ENCODE assay signal across 8 cellular contexts in the genomic region with DNA sequence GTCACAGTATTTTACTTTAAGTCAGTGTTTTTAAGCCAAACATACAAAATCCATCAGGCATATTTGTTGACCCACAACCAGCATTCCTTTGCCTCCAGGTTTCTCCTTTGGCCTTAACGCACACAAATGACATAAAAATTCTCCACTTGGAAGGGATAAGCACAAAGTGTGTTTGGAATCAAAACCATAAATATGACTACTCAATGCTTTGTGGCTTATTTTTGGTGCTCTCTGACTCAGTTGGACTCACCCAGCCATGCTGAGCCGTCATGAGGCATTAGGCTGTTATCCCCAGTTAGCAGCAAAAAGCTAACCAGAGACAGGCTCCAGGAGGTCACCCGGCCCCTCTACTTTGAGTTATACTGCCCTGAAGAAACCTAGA. TPM values are rescaled to one million over a fixed set of nuclear protein-coding genes. Genes with fewer than 3 reads are reported as not detected.
DNase-seq lines count a peak whose midpoint lies in the region; ATAC-seq, FAIRE-seq and TF ChIP-seq lines count a peak whose summit lies in the region.

No MANE protein-coding gene starts in this region.

- H4K20me1 ChIP-seq in OCI-LY3 (ENCODE audit: insufficient read depth, low read length), result no peaks in the 10 kb centered on the region
- no peaks in the 10 kb centered on the region for H4K20me1 ChIP-seq in H1 (replicated peaks in 1 of 2; ENCODE audit: control insufficient read depth in 1 of 2, insufficient read depth in 2 of 2, low read length in 2 of 2)

- H3K9ac ChIP-seq in OCI-LY3 (ENCODE audit: low read length) (peak overlapping the region; percentile 94), H1 (replicated peaks in 1 of 4; ENCODE audit: extremely low read depth in 1 of 4, low read depth in 3 of 4, low read length in 3 of 4) (peak overlapping the region in 1 of 4 experiments; percentile 49; a peak in 3 of 7 replicates)

- H4K91ac ChIP-seq in H1 (replicated peaks; ENCODE audit: insufficient read length, low read length), result no peak overlapping the region

- POLR2A ChIA-PET in CD4-positive, alpha-beta T cell (lab: Charles Lee), result interaction anchor here (1.1 to 1.9 kb wide), 4 partner anchors 42 to 645 kb away, joined by 3 to 5 read pairs (median 4); a partner anchor contains a TSS
- POLR2A ChIA-PET in H1 (lab: Charles Lee; ENCODE audit: partially characterized antibody), result no interaction called here

- H2BK12ac ChIP-seq in H1 (ENCODE audit: low read depth, low read length), result no peak overlapping the region

- H3K79me1 ChIP-seq in H1 (ENCODE audit: low read depth, low read length), result no peaks in the 10 kb centered on the region

- no peak overlapping the region for H3K56ac ChIP-seq in H1 (replicated peaks; ENCODE audit: insufficient read length, low read depth, low read length)

- TF ChIP-seq POLR2A in H1 (IDR thresholded peaks at IDR 0.05; ENCODE audit: control extremely low read depth in 1 of 2, low read depth in 2 of 2, low read length in 2 of 2), result no peak

- H3K4me2 ChIP-seq in OCI-LY3 (ENCODE audit: low read length), result peak overlapping the region; percentile 85
- peak overlapping the region; percentile 66 to 87 for H3K4me2 ChIP-seq in H1 (ENCODE audit: insufficient read depth in 1 of 2, low read depth in 2 of 2, low read length in 2 of 2)

- FAIRE-seq in H1 (lab: Jason Lieb, UNC), result no peak

- H3K9me3 Mint-ChIP-seq in CD4-positive, alpha-beta T cell, result no peaks in the 10 kb centered on the region

- H3K4me3 ChIP-seq in OCI-LY3 (ENCODE audit: low read length) (peak overlapping the region; percentile 90), H1 (ENCODE audit: extremely low read depth in 1 of 4, insufficient read depth in 2 of 4, low read depth in 3 of 4, low read length in 4 of 4) (peak overlapping the region; percentile 77 to 94 (median 86)), neutrophil (ENCODE audit: low read depth in 1 of 2, low read length in 1 of 2) (peak overlapping the region; percentile 90 to 99)

- no peak overlapping the region for H2BK20ac ChIP-seq in H1 (ENCODE audit: low read length)

- peaks cover 5% of the 10 kb centered on the region for H3K23me2 ChIP-seq in H1 (ENCODE audit: low read depth, low read length)

- CTCF ChIA-PET in CD4-positive, alpha-beta T cell (lab: Charles Lee), result interaction anchor here (0.6 to 1.4 kb wide), 4 partner anchors 15 to 732 kb away, joined by 3 to 5 read pairs (median 4); a partner anchor contains a TSS
- CTCF ChIA-PET in H1 (lab: Charles Lee; ENCODE audit: partially characterized antibody), result interaction anchor here (0.6 kb wide), 1 partner anchor 55 kb away, joined by 4 read pairs; no protein-coding TSS in a partner anchor

- TF ChIP-seq CTCF in CD4-positive, alpha-beta T cell (IDR thresholded peaks at IDR 0.05), result no peak
- TF ChIP-seq CTCF in OCI-LY3 (IDR thresholded peaks at IDR 0.05; ENCODE audit: low read depth, low read length) (no peak), H1 (IDR thresholded peaks at IDR 0.05; ENCODE audit: control extremely low read depth in 1 of 3, insufficient read depth in 1 of 3, low read depth in 1 of 3, low read length in 3 of 3) (no peak), neutrophil (IDR thresholded peaks at IDR 0.05) (no peak)

- H3K36me3 ChIP-seq in OCI-LY3 (replicated peaks; ENCODE audit: low read depth, low read length) (no peaks in the 10 kb centered on the region), H1 (ENCODE audit: control insufficient read depth in 2 of 4, insufficient read depth in 4 of 4, low read length in 3 of 4) (no peaks in the 10 kb centered on the region), neutrophil (peaks cover 4% of the 10 kb centered on the region)

- no peak for DNase-seq in CD4-positive, alpha-beta T cell
- DNase-seq in H1 (ENCODE audit: low read depth in 1 of 2, low spot score in 2 of 2) (no peak), ecto neural progenitor cell (ENCODE audit: low spot score) (no peak), GOT3 (lab: John Stamatoyannopoulos, UW) (no peak), T1000 (lab: John Stamatoyannopoulos, UW) (no peak)

- no peak overlapping the region for H4K8ac ChIP-seq in H1 (ENCODE audit: extremely low read depth, insufficient read depth, low read length)

- no peak overlapping the region for H3K18ac ChIP-seq in H1 (ENCODE audit: extremely low read depth, low read length)

- intact Hi-C loops in CD4-positive, alpha-beta T cell (cut with DNase I, micrococcal nuclease), result loop anchor here (2.0 to 5.0 kb wide), 4 partner anchors 48 to 647 kb away; a partner anchor contains a TSS

- no peak overlapping the region for H2BK15ac ChIP-seq in H1 (ENCODE audit: low read length)

- peaks cover 84% of the 10 kb centered on the region for H3K4me1 Mint-ChIP-seq in CD4-positive, alpha-beta T cell (ENCODE audit: low read depth)

- no peak overlapping the region for H2BK5ac ChIP-seq in H1 (ENCODE audit: low read depth, low read length)

- 86% methylated on average over 3 of the region's 3 CpGs; no CpG with 5 or more reads in 1 of the 2 experiments for WGBS in H1 (ENCODE audit: extremely low coverage in 1 of 2, insufficient coverage in 1 of 2, insufficient read length in 1 of 2, insufficient replicate concordance in 2 of 2, low coverage in 1 of 2, low lambda C conversion rate in 2 of 2, missing lambda C conversion rate in 1 of 2), 2 experiments

- no peak overlapping the region for H3K27ac ChIP-seq in CD4-positive, alpha-beta T cell (ENCODE audit: low read depth, low read length)
- no peak overlapping the region for H3K27ac ChIP-seq in OCI-LY3 (ENCODE audit: low read length)
- no peak overlapping the region for H3K27ac ChIP-seq in H1 (ENCODE audit: low read depth, low read length)
- peak overlapping the region; percentile 96 for H3K27ac ChIP-seq in neutrophil

- no peak for TF ChIP-seq EP300 in H1 (IDR thresholded peaks at IDR 0.05; ENCODE audit: borderline replicate concordance in 1 of 2, low read depth in 2 of 2, low read length in 2 of 2)

- peak overlapping the region; percentile 98 for H3K27ac Mint-ChIP-seq in CD4-positive, alpha-beta T cell

- no peaks in the 10 kb centered on the region for H3K27me3 Mint-ChIP-seq in CD4-positive, alpha-beta T cell

- H3K36me3 Mint-ChIP-seq in CD4-positive, alpha-beta T cell (ENCODE audit: low read depth), result peaks cover 46% of the 10 kb centered on the region

- no peak overlapping the region for H4K5ac ChIP-seq in H1 (ENCODE audit: insufficient read length, low read depth, low read length)

- no peak for TF ChIP-seq RAD21 in H1 (IDR thresholded peaks at IDR 0.05 in 1 of 2, conservative IDR thresholded peaks at IDR 0.05 in 1 of 2; ENCODE audit: low read depth in 2 of 2, low read length in 2 of 2)

- ATAC-seq in CD4-positive, alpha-beta T cell (ENCODE audit: poor library complexity), result no peak
- no peak for ATAC-seq in GM21529 (IDR thresholded peaks at IDR 0.05; ENCODE audit: unreplicated experiment)

- H3K4me1 ChIP-seq in OCI-LY3 (ENCODE audit: low read length) (peaks cover 33% of the 10 kb centered on the region), H1 (replicated peaks in 1 of 4; ENCODE audit: control insufficient read depth in 3 of 4, insufficient read depth in 4 of 4, low read length in 3 of 4) (peaks cover 9 to 12% (median 9%) of the 10 kb centered on the region in 4 experiments; a peak in 6 of 7 replicates), neutrophil (ENCODE audit: control insufficient read depth in 1 of 2, insufficient read depth in 1 of 2, low read depth in 1 of 2, low read length in 1 of 2) (peaks cover 33 to 48% of the 10 kb centered on the region in 2 experiments)

- H2BK120ac ChIP-seq in H1 (replicated peaks; ENCODE audit: low read depth, low read length), result no peak overlapping the region

- no peak overlapping the region for H3K23ac ChIP-seq in H1 (ENCODE audit: insufficient read length)

- H3K79me2 ChIP-seq in OCI-LY3 (ENCODE audit: low read length) (peaks cover 14% of the 10 kb centered on the region; the same call in 1 of the 2 replicates), H1 (ENCODE audit: control insufficient read depth in 1 of 2, insufficient read depth in 2 of 2, low read length in 2 of 2) (peaks cover 0 to 5% of the 10 kb centered on the region in 2 experiments; a peak in 2 of 4 replicates)

- no peak overlapping the region for H3K14ac ChIP-seq in H1 (ENCODE audit: insufficient read length)

- H2AFZ ChIP-seq in OCI-LY3 (ENCODE audit: low read depth, low read length), result peak overlapping the region; percentile 97
- H2AFZ ChIP-seq in H1 (ENCODE audit: low read length), result peak overlapping the region; percentile 89; the same call in 1 of the 2 replicates

- no peaks in the 10 kb centered on the region for H3K27me3 ChIP-seq in CD4-positive, alpha-beta T cell (ENCODE audit: control insufficient read depth, insufficient read depth, low read length)
- H3K27me3 ChIP-seq in OCI-LY3 (ENCODE audit: low read depth, low read length), result no peaks in the 10 kb centered on the region
- no peaks in the 10 kb centered on the region for H3K27me3 ChIP-seq in H1 (replicated peaks in 1 of 4; ENCODE audit: control insufficient read depth in 3 of 4, extremely low read depth in 1 of 4, insufficient read depth in 3 of 4, low read length in 3 of 4)
- H3K27me3 ChIP-seq in neutrophil, result no peaks in the 10 kb centered on the region

- peak overlapping the region; percentile 93 for H3K4me3 Mint-ChIP-seq in CD4-positive, alpha-beta T cell

- H3K9me3 ChIP-seq in CD4-positive, alpha-beta T cell (ENCODE audit: control insufficient read depth, low read length), result no peaks in the 10 kb centered on the region
- H3K9me3 ChIP-seq in OCI-LY3 (ENCODE audit: insufficient read depth, low read length), result no peaks in the 10 kb centered on the region
- no peaks in the 10 kb centered on the region for H3K9me3 ChIP-seq in H1 (ENCODE audit: insufficient read depth in 2 of 2, low read depth in 1 of 2, low read length in 1 of 2)
- H3K9me3 ChIP-seq in neutrophil, result no peaks in the 10 kb centered on the region

- no peak overlapping the region for H2AK5ac ChIP-seq in H1 (ENCODE audit: low read depth, low read length)

- no peak overlapping the region for H3K4ac ChIP-seq in H1 (replicated peaks; ENCODE audit: insufficient read length, low read depth, low read length)

RNA-seq across cellular contexts. Expression of a gene that starts 0.9 kb away (rescaled TPM):
- total RNA-seq in CD4-positive, alpha-beta T cell, result 10 to 100 TPM; 10.9 to 12.1 TPM
- total RNA-seq in H1 (2021; fragmentation: NEBNext Ultra II Directional; extraction: Animal tissue kit (Norgen Biotek cat#: 25700)), result 27.5 and 32.8 TPM in 2 replicates
- polyA plus RNA-seq in H1 (2011; rRNA removed), result 42.8 and 54.2 TPM in 2 replicates
- 39.8 TPM for polyA plus RNA-seq in H1 (2011; cell fraction: cytosol; rRNA removed)
- 28.4 TPM for polyA plus RNA-seq in H1 (2011; cell fraction: nucleus; rRNA removed)
- polyA plus RNA-seq in H1 (2012, experiment 1 of 2), result 23.4 to 32.8 TPM (median 28.8 TPM) in 4 replicates
- polyA plus RNA-seq in H1 (2012, experiment 2 of 2), result 25.5 TPM
- 21.6 TPM for polyA plus RNA-seq in H1 (2013, experiment 1 of 2)
- polyA plus RNA-seq in H1 (2013, experiment 2 of 2), result 24.7 TPM
- 44.0 and 46.6 TPM in 2 replicates for polyA minus RNA-seq in H1 (2011; rRNA and poly(A)+ RNA removed)
- 30.5 TPM for polyA minus RNA-seq in H1 (2011; cell fraction: cytosol; rRNA and poly(A)+ RNA removed)
- 13.5 TPM for polyA minus RNA-seq in H1 (2011; cell fraction: nucleus; rRNA and poly(A)+ RNA removed)

RNA-seq across cellular contexts. Expression of a gene that starts 2.5 kb away (rescaled TPM):
- total RNA-seq in CD4-positive, alpha-beta T cell, result 1 to 10 TPM; 7.8 to 9.2 TPM
- 10.6 and 11.4 TPM in 2 replicates for total RNA-seq in H1 (2021; fragmentation: NEBNext Ultra II Directional; extraction: Animal tissue kit (Norgen Biotek cat#: 25700))
- 10.3 and 11.5 TPM in 2 replicates for polyA plus RNA-seq in H1 (2011; rRNA removed)
- 8.7 TPM for polyA plus RNA-seq in H1 (2011; cell fraction: cytosol; rRNA removed)
- polyA plus RNA-seq in H1 (2011; cell fraction: nucleus; rRNA removed), result 15.1 TPM
- polyA plus RNA-seq in H1 (2012, experiment 1 of 2), result 8.3 to 9.2 TPM (median 8.6 TPM) in 4 replicates
- 7.1 TPM for polyA plus RNA-seq in H1 (2012, experiment 2 of 2)
- 6.2 TPM for polyA plus RNA-seq in H1 (2013, experiment 1 of 2)
- polyA plus RNA-seq in H1 (2013, experiment 2 of 2), result 5.9 TPM
- polyA minus RNA-seq in H1 (2011; rRNA and poly(A)+ RNA removed), result 14.8 and 16.8 TPM in 2 replicates
- 11.1 TPM for polyA minus RNA-seq in H1 (2011; cell fraction: cytosol; rRNA and poly(A)+ RNA removed)
- 9.8 TPM for polyA minus RNA-seq in H1 (2011; cell fraction: nucleus; rRNA and poly(A)+ RNA removed)

RNA-seq across cellular contexts. Expression of a gene that starts 27.1 kb away (rescaled TPM):
- not detected for total RNA-seq in CD4-positive, alpha-beta T cell
- 1.5 and 1.8 TPM in 2 replicates for total RNA-seq in H1 (2021; fragmentation: NEBNext Ultra II Directional; extraction: Animal tissue kit (Norgen Biotek cat#: 25700))
- 3.3 and 3.5 TPM in 2 replicates for polyA plus RNA-seq in H1 (2011; rRNA removed)
- polyA plus RNA-seq in H1 (2011; cell fraction: cytosol; rRNA removed), result 3.7 TPM
- 5.8 TPM for polyA plus RNA-seq in H1 (2011; cell fraction: nucleus; rRNA removed)
- polyA plus RNA-seq in H1 (2012, experiment 1 of 2), result 2.4 to 3.2 TPM (median 3.0 TPM) in 4 replicates
- 2.2 TPM for polyA plus RNA-seq in H1 (2012, experiment 2 of 2)
- polyA plus RNA-seq in H1 (2013, experiment 1 of 2), result 1.1 TPM
- polyA plus RNA-seq in H1 (2013, experiment 2 of 2), result 1.3 TPM
- polyA minus RNA-seq in H1 (2011; rRNA and poly(A)+ RNA removed), result 4.3 and 7.1 TPM in 2 replicates
- polyA minus RNA-seq in H1 (2011; cell fraction: cytosol; rRNA and poly(A)+ RNA removed), result 4.5 TPM
- polyA minus RNA-seq in H1 (2011; cell fraction: nucleus; rRNA and poly(A)+ RNA removed), result 5.6 TPM

RNA-seq across cellular contexts. Expression of a gene that starts 27.2 kb away (rescaled TPM):
- under 1 TPM; 0.30 to 0.42 TPM for total RNA-seq in CD4-positive, alpha-beta T cell
- 2.3 and 2.4 TPM in 2 replicates for total RNA-seq in H1 (2021; fragmentation: NEBNext Ultra II Directional; extraction: Animal tissue kit (Norgen Biotek cat#: 25700))
- 3.3 and 3.5 TPM in 2 replicates for polyA plus RNA-seq in H1 (2011; rRNA removed)
- polyA plus RNA-seq in H1 (2011; cell fraction: cytosol; rRNA removed), result 4.2 TPM
- polyA plus RNA-seq in H1 (2011; cell fraction: nucleus; rRNA removed), result 5.8 TPM
- 2.3 to 3.7 TPM (median 2.9 TPM) in 4 replicates for polyA plus RNA-seq in H1 (2012, experiment 1 of 2)
- 1.3 TPM for polyA plus RNA-seq in H1 (2012, experiment 2 of 2)
- 1.1 TPM for polyA plus RNA-seq in H1 (2013, experiment 1 of 2)
- 0.88 TPM for polyA plus RNA-seq in H1 (2013, experiment 2 of 2)
- 2.6 and 3.9 TPM in 2 replicates for polyA minus RNA-seq in H1 (2011; rRNA and poly(A)+ RNA removed)
- 0.37 TPM for polyA minus RNA-seq in H1 (2011; cell fraction: cytosol; rRNA and poly(A)+ RNA removed)
- polyA minus RNA-seq in H1 (2011; cell fraction: nucleus; rRNA and poly(A)+ RNA removed), result 1.00 TPM

RNA-seq across cellular contexts. Expression of a gene that starts 34.6 kb away (rescaled TPM):
- total RNA-seq in CD4-positive, alpha-beta T cell, result 10 to 100 TPM; 73.8 to 80.1 TPM
- 237 and 241 TPM in 2 replicates for total RNA-seq in H1 (2021; fragmentation: NEBNext Ultra II Directional; extraction: Animal tissue kit (Norgen Biotek cat#: 25700))
- polyA plus RNA-seq in H1 (2011; rRNA removed), result 153 and 216 TPM in 2 replicates
- polyA plus RNA-seq in H1 (2011; cell fraction: cytosol; rRNA removed), result 153 TPM
- polyA plus RNA-seq in H1 (2011; cell fraction: nucleus; rRNA removed), result 172 TPM
- polyA plus RNA-seq in H1 (2012, experiment 1 of 2), result 143 to 179 TPM (median 156 TPM) in 4 replicates
- polyA plus RNA-seq in H1 (2012, experiment 2 of 2), result 302 TPM
- polyA plus RNA-seq in H1 (2013, experiment 1 of 2), result 284 TPM
- 302 TPM for polyA plus RNA-seq in H1 (2013, experiment 2 of 2)
- 234 and 288 TPM in 2 replicates for polyA minus RNA-seq in H1 (2011; rRNA and poly(A)+ RNA removed)
- polyA minus RNA-seq in H1 (2011; cell fraction: cytosol; rRNA and poly(A)+ RNA removed), result 120 TPM
- 98.2 TPM for polyA minus RNA-seq in H1 (2011; cell fraction: nucleus; rRNA and poly(A)+ RNA removed)
